In genomic region chr10:50862719-50863118, GRCh38 we compare ENCODE assay signal across 7 cellular contexts. TPM values are rescaled to one million over a fixed set of nuclear protein-coding genes. Genes with fewer than 3 reads are reported as not detected.
"Had no signal": no experiment of that assay in that cellular context is flagged by ENCODE, and none has a peak within 500 bp of the region (broad histone marks: within the 10 kb centered on the region; RNA-seq: fewer than 3 reads in every experiment).

No MANE protein-coding gene starts in this region.

- H3K4me3 ChIP-seq: GM12878 had no signal

- ATAC-seq: GM12878 had no signal

- DNase-seq: GDM1, GF-D8 had no signal

- FAIRE-seq: GM12878, GM12891, GM12892, GM18507, GM19239 had no signal

RNA-seq across cellular contexts. Expression of gene A1CF, which starts 22.7 kb away (rescaled TPM):
- polyA plus RNA-seq: GM12878 had no signal
